In genomic region chr10:92848441-92849233, GRCh38 we compare ENCODE assay signal across 8 cellular contexts. TPM values are rescaled to one million over a fixed set of nuclear protein-coding genes. Genes with fewer than 3 reads are reported as not detected.
A peak's percentile ranks its signal among the peaks of the same experiment; 100 is the strongest.
DNase-seq lines count a peak whose midpoint lies in the region; ATAC-seq and TF ChIP-seq lines count a peak whose summit lies in the region.

Gene EXOC6, plus strand, starts transcription at chr10:92848520. Its CDS starts 14 bp downstream, at chr10:92848534.

- WGBS in lower leg skin, 2 donors, result 1% methylated on average over 34 to 35 of the region's 103 CpGs

- no peaks in the 10 kb centered on the region for H3K9me3 Mint-ChIP-seq in activated CD4-positive, alpha-beta memory T cell treated with anti-CD3 and anti-CD28 coated beads for 36 hours

- intact Hi-C loops in activated CD4-positive, alpha-beta memory T cell treated with anti-CD3 and anti-CD28 coated beads for 36 hours (cut with micrococcal nuclease), result loop anchor here (2.0 to 10.0 kb wide), 3 partner anchors 156 to 646 kb away; partner anchors contain the start of genes CEP55 and KIF11
- intact Hi-C loops in dorsolateral prefrontal cortex (cut with DNase I) (loop anchor here (5.0 to 10.0 kb wide), 4 partner anchors 34 to 274 kb away; partner anchors contain the start of genes KIF11 (in 2 of the 2) and IDE (in 1 of the 2)), lower leg skin (cut with DNase I; ENCODE audit: low total_unique reads) (no loop called here)

- H3K36me3 ChIP-seq in BLaER1 treated with 17β-estradiol and CSF1 and Interleukin-3, amounts not matched to agents 10 nM and 100 nM, result no peaks in the 10 kb centered on the region

- no peaks in the 10 kb centered on the region for H3K27me3 Mint-ChIP-seq in activated CD4-positive, alpha-beta memory T cell treated with anti-CD3 and anti-CD28 coated beads for 36 hours

- H3K9me3 ChIP-seq in BLaER1 treated with 17β-estradiol and CSF1 and Interleukin-3, amounts not matched to agents 10 nM and 100 nM (replicated peaks in 1 of 11), result peaks cover 0 to 4% (median 0%) of the 10 kb centered on the region in 11 experiments; a peak in 1 of 22 replicates

- peak within 1 kb of the TSS; percentile 84 for H3K4me3 Mint-ChIP-seq in activated CD4-positive, alpha-beta memory T cell treated with anti-CD3 and anti-CD28 coated beads for 36 hours

- H3K9ac ChIP-seq in BLaER1 treated with 17β-estradiol and CSF1 and Interleukin-3, amounts not matched to agents 10 nM and 100 nM, result peak within 1 kb of the TSS; percentile 85 to 93 (median 90)

- peaks cover 0 to 8% (median 0%) of the 10 kb centered on the region in 11 experiments; a peak in 2 of 22 replicates for H4K20me1 ChIP-seq in BLaER1 treated with 17β-estradiol and CSF1 and Interleukin-3, amounts not matched to agents 10 nM and 100 nM

- POLR2A ChIA-PET in activated CD4-positive, alpha-beta memory T cell treated with anti-CD3 and anti-CD28 coated beads for 36 hours (lab: Charles Lee), result interaction anchor here (1.1 to 1.4 kb wide), 4 partner anchors 27 to 634 kb away, joined by 3 to 5 read pairs (median 4); partner anchors contain the start of gene MYOF

- H3K4me3 ChIP-seq in BLaER1 treated with 17β-estradiol and CSF1 and Interleukin-3, amounts not matched to agents 10 nM and 100 nM, result peak within 1 kb of the TSS; percentile 77 to 97 (median 93)
- H3K4me3 ChIP-seq in dorsolateral prefrontal cortex (peak within 1 kb of the TSS; percentile 79 to 100 (median 96)), lower leg skin (ENCODE audit: low read depth, poor library complexity, severe bottlenecking) (peak within 1 kb of the TSS; percentile 97)

- ATAC-seq in GM19035 (IDR thresholded peaks at IDR 0.05; ENCODE audit: unreplicated experiment) (peak; percentile 84), HG03342 (IDR thresholded peaks at IDR 0.05; ENCODE audit: unreplicated experiment) (peak; percentile 79)

- peak within 1 kb of the TSS; percentile 79 to 93 (median 88) for H3K27ac ChIP-seq in BLaER1 treated with 17β-estradiol and CSF1 and Interleukin-3, amounts not matched to agents 10 nM and 100 nM
- peak within 1 kb of the TSS in 57 of 59 donors; percentile 13 to 96 (median 86) for H3K27ac ChIP-seq in dorsolateral prefrontal cortex

- no peaks in the 10 kb centered on the region for H3K36me3 Mint-ChIP-seq in activated CD4-positive, alpha-beta memory T cell treated with anti-CD3 and anti-CD28 coated beads for 36 hours

- TF ChIP-seq POLR2A in lower leg skin (IDR thresholded peaks at IDR 0.05), result no peak

- peaks cover 31 to 59% (median 44%) of the 10 kb centered on the region in 10 experiments for H3K4me1 ChIP-seq in BLaER1 treated with 17β-estradiol and CSF1 and Interleukin-3, amounts not matched to agents 10 nM and 100 nM

- peaks cover 41% of the 10 kb centered on the region for H3K4me1 Mint-ChIP-seq in activated CD4-positive, alpha-beta memory T cell treated with anti-CD3 and anti-CD28 coated beads for 36 hours (ENCODE audit: low read depth)

- H3K4me2 ChIP-seq in BLaER1 treated with 17β-estradiol and CSF1 and Interleukin-3, amounts not matched to agents 10 nM and 100 nM, result peak within 1 kb of the TSS; percentile 75 to 97 (median 89)

- H3K27ac Mint-ChIP-seq in activated CD4-positive, alpha-beta memory T cell treated with anti-CD3 and anti-CD28 coated beads for 36 hours, result peak within 1 kb of the TSS; percentile 74

- CTCF ChIA-PET in activated CD4-positive, alpha-beta memory T cell treated with anti-CD3 and anti-CD28 coated beads for 36 hours (lab: Charles Lee), result interaction anchor here (0.6 to 3.9 kb wide), 8 partner anchors 12 to 203 kb away, joined by 3 to 33 read pairs (median 3); no protein-coding TSS in a partner anchor

- H3K27me3 ChIP-seq in BLaER1 treated with 17β-estradiol and CSF1 and Interleukin-3, amounts not matched to agents 10 nM and 100 nM, result no peaks in the 10 kb centered on the region
- no peaks in the 10 kb centered on the region for H3K27me3 ChIP-seq in dorsolateral prefrontal cortex

- peak in 16 of 56 donors; percentile 5 to 30 (median 11) for TF ChIP-seq CTCF in dorsolateral prefrontal cortex (IDR thresholded peaks at IDR 0.05 in 54 of 56, conservative IDR thresholded peaks at IDR 0.05 in 2 of 56; ENCODE audit: low read depth in 1 of 56, partially characterized antibody in 56 of 56)
- TF ChIP-seq CTCF in lower leg skin (IDR thresholded peaks at IDR 0.05), result no peak

- peak; percentile 74 for DNase-seq in NCI-H774 (lab: John Stamatoyannopoulos, UW)
- DNase-seq in activated CD4-positive, alpha-beta memory T cell treated with anti-CD3 and anti-CD28 coated beads for 36 hours, result peak; percentile 88
- DNase-seq in dorsolateral prefrontal cortex, result peak; percentile 43 to 85 (median 72)
- DNase-seq in lower leg skin (ENCODE audit: low spot score in 2 of 2), result peak; percentile 63 to 94
- peak; percentile 80 to 81 for DNase-seq in stimulated activated CD4-positive, alpha-beta T cell treated with anti-CD3 and anti-CD28 coated beads, Interleukin-4, amount 100 ng/mL, for 4 hours

RNA-seq across cellular contexts. Expression of gene EXOC6, which starts in this region (rescaled TPM):
- 10 to 100 TPM; 10.7 to 10.8 TPM for total RNA-seq in activated CD4-positive, alpha-beta memory T cell treated with anti-CD3 and anti-CD28 coated beads for 36 hours
- 10 to 100 TPM; 14.7 to 38.5 (median 27.0) TPM for total RNA-seq in dorsolateral prefrontal cortex
- total RNA-seq in lower leg skin, result 1 to 10 TPM; 5.2 to 8.4 (median 6.0) TPM

Comparison
In these comparisons a context has a peak if more than half of its experiments do, and no peak if none do; other contexts are left out.
1. Peak in every context shown above with its lines: DNase-seq, ATAC-seq, H3K4me3 ChIP-seq and H3K27ac ChIP-seq.